ENCODE assay signal across 1 cellular context in the genomic region with DNA sequence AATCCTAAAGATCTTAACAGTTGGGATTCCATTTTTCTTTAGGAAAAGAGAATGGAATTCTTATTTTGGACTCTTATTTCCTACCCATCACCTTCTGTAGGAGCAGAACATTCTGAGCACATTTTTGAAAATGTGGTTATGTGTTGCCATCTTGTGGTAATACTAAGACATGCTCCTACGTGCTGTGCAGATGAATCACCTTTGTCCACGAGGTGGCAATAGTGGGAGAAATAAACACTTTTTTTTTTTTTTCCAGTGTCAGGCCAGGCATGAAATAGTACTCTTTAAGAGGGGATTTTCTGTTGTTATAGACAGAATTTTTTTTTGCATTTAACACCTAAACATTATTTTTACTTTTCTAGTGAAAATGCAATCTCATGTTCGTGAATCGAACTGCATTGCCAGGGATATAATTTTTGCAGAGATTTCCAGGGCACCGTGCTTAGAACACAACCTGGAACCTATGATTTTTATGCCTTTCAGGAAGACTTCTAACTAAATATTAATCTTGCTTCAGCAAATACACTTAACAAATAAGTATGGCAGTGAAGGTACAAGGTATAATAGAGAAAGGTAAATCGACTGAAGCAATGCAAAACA.
TF ChIP-seq lines count a peak whose summit lies in the region.

No MANE protein-coding gene starts in this region.

TF ChIP-seq in GM12878, 131 proteins besides CTCF, POLR2A, EP300 and RAD21 (continued from another document):
- TF ChIP-seq BACH1 (IDR thresholded peaks at IDR 0.05; ENCODE audit: borderline replicate concordance), result no peak
- peak; percentile 77 for TF ChIP-seq ZNF592 (IDR thresholded peaks at IDR 0.05)
- TF ChIP-seq, protein P1, sequence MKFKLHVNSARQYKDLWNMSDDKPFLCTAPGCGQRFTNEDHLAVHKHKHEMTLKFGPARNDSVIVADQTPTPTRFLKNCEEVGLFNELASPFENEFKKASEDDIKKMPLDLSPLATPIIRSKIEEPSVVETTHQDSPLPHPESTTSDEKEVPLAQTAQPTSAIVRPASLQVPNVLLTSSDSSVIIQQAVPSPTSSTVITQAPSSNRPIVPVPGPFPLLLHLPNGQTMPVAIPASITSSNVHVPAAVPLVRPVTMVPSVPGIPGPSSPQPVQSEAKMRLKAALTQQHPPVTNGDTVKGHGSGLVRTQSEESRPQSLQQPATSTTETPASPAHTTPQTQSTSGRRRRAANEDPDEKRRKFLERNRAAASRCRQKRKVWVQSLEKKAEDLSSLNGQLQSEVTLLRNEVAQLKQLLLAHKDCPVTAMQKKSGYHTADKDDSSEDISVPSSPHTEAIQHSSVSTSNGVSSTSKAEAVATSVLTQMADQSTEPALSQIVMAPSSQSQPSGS (IDR thresholded peaks at IDR 0.05; ENCODE audit: low read length), result no peak
- TF ChIP-seq BHLHE40 (IDR thresholded peaks at IDR 0.05; ENCODE audit: borderline replicate concordance in 1 of 2, low read depth in 2 of 2, low read length in 1 of 2), result 0 out of 4 replicates have a peak, but pooled peaks have one; percentile 15 to 24
- no peak for TF ChIP-seq CEBPB (IDR thresholded peaks at IDR 0.05; ENCODE audit: borderline replicate concordance in 1 of 2, low read depth in 2 of 2, low read length in 2 of 2)
